In genomic region chr13:36131215-36131930, GRCh38 we compare ENCODE assay signal across 8 cellular contexts. TPM values are rescaled to one million over a fixed set of nuclear protein-coding genes. Genes with fewer than 3 reads are reported as not detected.
DNase-seq lines count a peak whose midpoint lies in the region; ATAC-seq and TF ChIP-seq lines count a peak whose summit lies in the region.

Gene DCLK1, minus strand, starts transcription at chr13:36131382.

- intact Hi-C loops in colonic mucosa (cut with DNase I) (no loop called here), left colon (cut with DNase I, micrococcal nuclease) (no loop called here), testis (cut with DNase I; ENCODE audit: low total_unique reads) (no loop called here)
- intact Hi-C loops in activated CD8-positive, alpha-beta T cell treated with anti-CD3 and anti-CD28 coated beads for 36 hours (cut with micrococcal nuclease) = no loop called here

- no peak for ATAC-seq in left colon
- no peak for ATAC-seq in activated CD8-positive, alpha-beta T cell treated with anti-CD3 and anti-CD28 coated beads for 36 hours
- no peak for ATAC-seq in activated CD8-positive, alpha-beta T cell treated with anti-CD3 and anti-CD28 coated beads, Interleukin-2, amount 10 ng/mL, durations not matched to agents 7 days and 5 days
- no peak for ATAC-seq in T-cell (replicated peaks in 1 of 4)

- H3K27me3 Mint-ChIP-seq in activated CD8-positive, alpha-beta T cell treated with anti-CD3 and anti-CD28 coated beads for 36 hours = peaks cover 23% of the 10 kb centered on the region
- peaks cover 18% of the 10 kb centered on the region for H3K27me3 Mint-ChIP-seq in activated CD8-positive, alpha-beta T cell treated with anti-CD3 and anti-CD28 coated beads, Interleukin-2, amount 10 ng/mL, durations not matched to agents 7 days and 5 days (ENCODE audit: low read depth)
- H3K27me3 Mint-ChIP-seq in T-cell = peaks cover 26 to 37% of the 10 kb centered on the region in 2 donors

- H3K27ac ChIP-seq in colonic mucosa = no peak within 1 kb of the TSS
- H3K27ac ChIP-seq in testis = peak within 1 kb of the TSS in 1 of 2 donors; percentile 46

- H3K4me3 Mint-ChIP-seq in activated CD8-positive, alpha-beta T cell treated with anti-CD3 and anti-CD28 coated beads for 36 hours = no peak within 1 kb of the TSS
- H3K4me3 Mint-ChIP-seq in activated CD8-positive, alpha-beta T cell treated with anti-CD3 and anti-CD28 coated beads, Interleukin-2, amount 10 ng/mL, durations not matched to agents 7 days and 5 days = no peak within 1 kb of the TSS
- H3K4me3 Mint-ChIP-seq in T-cell = no peak within 1 kb of the TSS

- POLR2A ChIA-PET in activated CD8-positive, alpha-beta T cell treated with anti-CD3 and anti-CD28 coated beads for 36 hours (lab: Charles Lee) = no interaction called here
- POLR2A ChIA-PET in activated CD8-positive, alpha-beta T cell treated with anti-CD3 and anti-CD28 coated beads, Interleukin-2, amount 10 ng/mL, durations not matched to agents 7 days and 5 days (lab: Charles Lee) = no interaction called here
- POLR2A ChIA-PET in T-cell (lab: Charles Lee) = no interaction called here

- H3K36me3 Mint-ChIP-seq in activated CD8-positive, alpha-beta T cell treated with anti-CD3 and anti-CD28 coated beads for 36 hours (ENCODE audit: low read depth) = no peaks in the 10 kb centered on the region
- no peaks in the 10 kb centered on the region for H3K36me3 Mint-ChIP-seq in activated CD8-positive, alpha-beta T cell treated with anti-CD3 and anti-CD28 coated beads, Interleukin-2, amount 10 ng/mL, durations not matched to agents 7 days and 5 days (ENCODE audit: low read depth)
- no peaks in the 10 kb centered on the region for H3K36me3 Mint-ChIP-seq in T-cell

- peaks cover 8% of the 10 kb centered on the region for H3K27me3 ChIP-seq in colonic mucosa
- no peaks in the 10 kb centered on the region for H3K27me3 ChIP-seq in testis

- no peak within 1 kb of the TSS for H3K27ac Mint-ChIP-seq in activated CD8-positive, alpha-beta T cell treated with anti-CD3 and anti-CD28 coated beads for 36 hours
- H3K27ac Mint-ChIP-seq in activated CD8-positive, alpha-beta T cell treated with anti-CD3 and anti-CD28 coated beads, Interleukin-2, amount 10 ng/mL, durations not matched to agents 7 days and 5 days = no peak within 1 kb of the TSS
- no peak within 1 kb of the TSS for H3K27ac Mint-ChIP-seq in T-cell

- TF ChIP-seq CTCF in colonic mucosa (IDR thresholded peaks at IDR 0.05) (no peak), testis (IDR thresholded peaks at IDR 0.05) (no peak)
- TF ChIP-seq CTCF in activated CD8-positive, alpha-beta T cell treated with anti-CD3 and anti-CD28 coated beads for 36 hours (IDR thresholded peaks at IDR 0.05) = no peak

- H3K9me3 Mint-ChIP-seq in activated CD8-positive, alpha-beta T cell treated with anti-CD3 and anti-CD28 coated beads for 36 hours = peaks cover 2% of the 10 kb centered on the region
- no peaks in the 10 kb centered on the region for H3K9me3 Mint-ChIP-seq in activated CD8-positive, alpha-beta T cell treated with anti-CD3 and anti-CD28 coated beads, Interleukin-2, amount 10 ng/mL, durations not matched to agents 7 days and 5 days (ENCODE audit: insufficient read depth)
- peaks cover 0 to 9% (median 4%) of the 10 kb centered on the region in 3 donors for H3K9me3 Mint-ChIP-seq in T-cell

- H3K4me3 ChIP-seq in colonic mucosa = peak within 1 kb of the TSS; percentile 19
- H3K4me3 ChIP-seq in testis = peak within 1 kb of the TSS; percentile 53 to 55

- CTCF ChIA-PET in activated CD8-positive, alpha-beta T cell treated with anti-CD3 and anti-CD28 coated beads for 36 hours (lab: Charles Lee) = no interaction called here
- CTCF ChIA-PET in activated CD8-positive, alpha-beta T cell treated with anti-CD3 and anti-CD28 coated beads, Interleukin-2, amount 10 ng/mL, durations not matched to agents 7 days and 5 days (lab: Charles Lee) = no interaction called here
- CTCF ChIA-PET in T-cell (lab: Charles Lee) = no interaction called here

- DNase-seq in ACHN = peak; percentile 46
- peak; percentile 50 for DNase-seq in NCI-H146 treated with DMSO at 0.1 percent for 48 hours (lab: John Stamatoyannopoulos, UW; ENCODE audit: unreplicated experiment)
- peak; percentile 45 for DNase-seq in colonic mucosa
- peak; percentile 20 to 35 for DNase-seq in left colon
- peak; percentile 67 for DNase-seq in testis
- DNase-seq in activated CD8-positive, alpha-beta T cell treated with anti-CD3 and anti-CD28 coated beads for 36 hours = no peak
- no peak for DNase-seq in activated CD8-positive, alpha-beta T cell treated with anti-CD3 and anti-CD28 coated beads, Interleukin-2, amount 10 ng/mL, durations not matched to agents 7 days and 5 days
- DNase-seq in T-cell = no peak

- no peaks in the 10 kb centered on the region for H3K4me1 Mint-ChIP-seq in activated CD8-positive, alpha-beta T cell treated with anti-CD3 and anti-CD28 coated beads for 36 hours (ENCODE audit: low read depth)
- H3K4me1 Mint-ChIP-seq in activated CD8-positive, alpha-beta T cell treated with anti-CD3 and anti-CD28 coated beads, Interleukin-2, amount 10 ng/mL, durations not matched to agents 7 days and 5 days (ENCODE audit: low read depth) = no peaks in the 10 kb centered on the region
- peaks cover 0 to 2% (median 0%) of the 10 kb centered on the region in 3 donors for H3K4me1 Mint-ChIP-seq in T-cell

- peak within 1 kb of the TSS in 1 of 2 donors; percentile 24 for H3K9ac ChIP-seq in colonic mucosa (ENCODE audit: low read depth in 2 of 2, low read length in 2 of 2)

- WGBS in testis, 2 donors = 5% methylated on average over 37 to 48 of the region's 48 CpGs

- H3K4me1 ChIP-seq in colonic mucosa (no peaks in the 10 kb centered on the region), testis (no peaks in the 10 kb centered on the region)

- no peak for TF ChIP-seq POLR2A in testis (IDR thresholded peaks at IDR 0.05)

- no peaks in the 10 kb centered on the region for H3K36me3 ChIP-seq in colonic mucosa
- H3K36me3 ChIP-seq in testis (ENCODE audit: low read depth, missing control alignments) = no peaks in the 10 kb centered on the region

- H3K9me3 ChIP-seq in colonic mucosa = no peaks in the 10 kb centered on the region
- no peaks in the 10 kb centered on the region for H3K9me3 ChIP-seq in testis

- in situ Hi-C loops in ACHN (cut with HindIII; ENCODE audit: low pct_ligation_motif_present, low pct_unique_long_range_greater_than_20kb, low sequenced_read_pairs) = no loop called here

RNA-seq across cellular contexts. Expression of gene DCLK1, which starts in this region (rescaled TPM):
- total RNA-seq in colonic mucosa = 1 to 10 TPM; 1.5 to 5.0 TPM
- total RNA-seq in left colon = 1 to 10 TPM; 2.7 to 7.3 TPM
- 1 to 10 TPM; 4.5 to 4.9 TPM for total RNA-seq in testis
- polyA plus RNA-seq in testis (ENCODE audit: insufficient read depth, low read depth, low replicate concordance) = 8.9 TPM
- total RNA-seq in activated CD8-positive, alpha-beta T cell treated with anti-CD3 and anti-CD28 coated beads for 36 hours = not detected
- total RNA-seq in activated CD8-positive, alpha-beta T cell treated with anti-CD3 and anti-CD28 coated beads, Interleukin-2, amount 10 ng/mL, durations not matched to agents 7 days and 5 days = not detected
- under 1 TPM in 2 of 5 donors, not detected in 3; 0.03 to 0.09 TPM for total RNA-seq in T-cell

Comparison
In these comparisons a context has a peak if more than half of its experiments do, and no peak if none do; other contexts are left out.
1. DNase-seq: peak in ACHN (single experiment), NCI-H146 treated with DMSO at 0.1 percent for 48 hours (single experiment), colonic mucosa (single experiment), left colon (2 of 2) and testis (single experiment); none in activated CD8-positive, alpha-beta T cell treated with anti-CD3 and anti-CD28 coated beads for 36 hours (single experiment), activated CD8-positive, alpha-beta T cell treated with anti-CD3 and anti-CD28 coated beads, Interleukin-2, amount 10 ng/mL, durations not matched to agents 7 days and 5 days (single experiment) and T-cell (0 of 34).